ENCODE assay signal across 8 cellular contexts in the genomic region with DNA sequence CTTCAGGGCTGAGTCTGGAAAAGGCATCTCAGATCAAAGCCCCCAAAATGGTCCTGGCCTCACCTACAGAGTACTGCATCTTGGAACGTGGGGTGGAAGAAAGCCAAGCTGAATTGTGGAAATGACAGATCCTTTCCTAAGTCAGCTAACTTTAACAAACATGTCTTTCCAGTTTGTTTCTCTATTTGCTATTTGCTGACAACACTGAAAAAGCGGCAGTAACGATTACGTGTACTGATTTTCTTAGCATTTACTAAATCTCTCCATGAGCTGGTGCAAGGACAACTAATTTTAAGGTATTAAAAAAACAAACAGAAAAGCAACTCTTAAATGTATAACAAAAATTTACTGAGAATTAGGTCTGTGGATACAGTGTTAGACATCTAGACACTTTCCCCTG. TPM values are rescaled to one million over a fixed set of nuclear protein-coding genes. Genes with fewer than 3 reads are reported as not detected.
DNase-seq lines count a peak whose midpoint lies in the region; ATAC-seq and TF ChIP-seq lines count a peak whose summit lies in the region.

No MANE protein-coding gene starts in this region.

- DNase-seq in GM23338 (ENCODE audit: low spot score) = no peak
- no peak for DNase-seq in WTC11 (ENCODE audit: low spot score)
- DNase-seq in glutamatergic neuron = no peak
- DNase-seq in NCI-H510A treated with DMSO at 0.1 percent for 48 hours (lab: John Stamatoyannopoulos, UW) = no peak
- no peak for DNase-seq in stimulated activated CD8-positive, alpha-beta memory T cell treated with anti-CD3 and anti-CD28 coated beads, Interleukin-4, amount 100 ng/mL, for 48 hours
- DNase-seq in HK-2 (ENCODE audit: unreplicated experiment) = no peak
- no peak for DNase-seq in NCI-H1092 (lab: John Stamatoyannopoulos, UW)

- H3K27ac ChIP-seq in GM23338 (ENCODE audit: low read depth) (no peak overlapping the region), skeletal muscle tissue (ENCODE audit: low read depth, low read length) (no peak overlapping the region)

- peak overlapping the region; percentile 98; the same call in 1 of the 2 replicates for H2AFZ ChIP-seq in GM23338

- H3K9me3 Mint-ChIP-seq in GM23338 (no peaks in the 10 kb centered on the region), WTC11 (no peaks in the 10 kb centered on the region), glutamatergic neuron (ENCODE audit: unreplicated experiment) (peaks cover 2% of the 10 kb centered on the region)

- H3K27ac Mint-ChIP-seq in GM23338 = no peak overlapping the region
- peak overlapping the region; percentile 36; the same call in 1 of the 2 replicates for H3K27ac Mint-ChIP-seq in WTC11
- no peak overlapping the region for H3K27ac Mint-ChIP-seq in glutamatergic neuron (ENCODE audit: unreplicated experiment)

- POLR2A ChIA-PET in WTC11 (lab: Charles Lee) = interaction anchor here (1.1 to 1.6 kb wide), 2 partner anchors 556 to 563 kb away, joined by 3 to 4 read pairs; a partner anchor contains a TSS

- H3K27me3 Mint-ChIP-seq in GM23338 (ENCODE audit: insufficient read depth, low read depth, poor library complexity) = peaks cover 4% of the 10 kb centered on the region
- peaks cover 2% of the 10 kb centered on the region; the same call in 1 of the 2 replicates for H3K27me3 Mint-ChIP-seq in WTC11 (ENCODE audit: low read depth)
- H3K27me3 Mint-ChIP-seq in glutamatergic neuron (ENCODE audit: unreplicated experiment) = no peaks in the 10 kb centered on the region

- H3K4me1 ChIP-seq in GM23338 (ENCODE audit: insufficient read depth) (peaks cover 8% of the 10 kb centered on the region), skeletal muscle tissue (ENCODE audit: control insufficient read depth in 3 of 3, insufficient read depth in 3 of 3, low read length in 3 of 3) (peaks cover 6 to 22% (median 17%) of the 10 kb centered on the region in 3 donors)

- no peaks in the 10 kb centered on the region for H3K9me2 ChIP-seq in GM23338 (ENCODE audit: insufficient read depth)

- H3K4me1 Mint-ChIP-seq in GM23338 = peaks cover 17% of the 10 kb centered on the region
- peaks cover 22% of the 10 kb centered on the region for H3K4me1 Mint-ChIP-seq in WTC11
- H3K4me1 Mint-ChIP-seq in glutamatergic neuron (ENCODE audit: low read depth, unreplicated experiment) = peaks cover 8% of the 10 kb centered on the region

- H3K4me2 ChIP-seq in GM23338 = peak overlapping the region; percentile 98

- H3K79me2 ChIP-seq in GM23338 (replicated peaks; ENCODE audit: insufficient read depth) = peaks cover 45% of the 10 kb centered on the region

- H3F3A ChIP-seq in GM23338 (replicated peaks; ENCODE audit: low read depth) = 0 out of 2 replicates have a peak, but pooled peaks cover 4% of the 10 kb centered on the region

- H3K27me3 ChIP-seq in GM23338 (ENCODE audit: insufficient read depth) (no peaks in the 10 kb centered on the region), skeletal muscle tissue (ENCODE audit: control insufficient read depth in 3 of 3, insufficient read depth in 3 of 3, low read length in 3 of 3) (no peaks in the 10 kb centered on the region)

- ATAC-seq in GM23338 = no peak
- ATAC-seq in WTC11 = no peak

- peaks cover 2% of the 10 kb centered on the region; the same call in 1 of the 2 replicates for H4K20me1 ChIP-seq in GM23338 (replicated peaks; ENCODE audit: insufficient read depth)

- H3K4me3 ChIP-seq in GM23338 (peak overlapping the region; percentile 93), skeletal muscle tissue (ENCODE audit: low read length in 3 of 3) (peak overlapping the region; percentile 67 to 97 (median 94))

- CTCF ChIA-PET in WTC11 (lab: Charles Lee) = interaction anchor here (1.3 to 1.8 kb wide), 5 partner anchors 12 to 141 kb away, joined by 3 to 9 read pairs (median 5); a partner anchor contains a TSS

- H3K9ac ChIP-seq in skeletal muscle tissue (ENCODE audit: low read depth in 1 of 3, low read length in 3 of 3) = peak overlapping the region; percentile 74 to 86 (median 80)

- TF ChIP-seq CTCF in GM23338 (conservative IDR thresholded peaks at IDR 0.05; ENCODE audit: low read depth in 2 of 2) = no peak
- no peak for TF ChIP-seq CTCF in WTC11 (IDR thresholded peaks at IDR 0.05)
- TF ChIP-seq CTCF in glutamatergic neuron (IDR thresholded peaks at IDR 0.05; ENCODE audit: partially characterized antibody, unreplicated experiment) = no peak

- H3K36me3 Mint-ChIP-seq in GM23338 (ENCODE audit: low read depth) = no peaks in the 10 kb centered on the region; the same call in 2 of the 3 replicates
- peaks cover 5% of the 10 kb centered on the region; the same call in 1 of the 2 replicates for H3K36me3 Mint-ChIP-seq in WTC11
- H3K36me3 Mint-ChIP-seq in glutamatergic neuron (ENCODE audit: unreplicated experiment) = no peaks in the 10 kb centered on the region

- no peaks in the 10 kb centered on the region for H3K9me3 ChIP-seq in skeletal muscle tissue (ENCODE audit: control insufficient read depth in 3 of 3, low read length in 3 of 3)

- H3K4me3 Mint-ChIP-seq in GM23338 = peak overlapping the region; percentile 98
- peak overlapping the region; percentile 95 for H3K4me3 Mint-ChIP-seq in WTC11
- peak overlapping the region; percentile 96 for H3K4me3 Mint-ChIP-seq in glutamatergic neuron (ENCODE audit: unreplicated experiment)

- H3K36me3 ChIP-seq in GM23338 (ENCODE audit: insufficient read depth) (no peaks in the 10 kb centered on the region), skeletal muscle tissue (ENCODE audit: control insufficient read depth in 3 of 3, insufficient read depth in 3 of 3, low read length in 3 of 3) (no peaks in the 10 kb centered on the region)

TF ChIP-seq in GM23338, 12 proteins besides CTCF, POLR2A, EP300 and RAD21 (continues in another document):
- TF ChIP-seq ZNF331 (CRISPR knock-in tag; IDR thresholded peaks at IDR 0.05; ENCODE audit: low read depth) (no peak), POLR2AphosphoS5 (IDR thresholded peaks at IDR 0.05; ENCODE audit: low read depth) (no peak), ZNF114 (CRISPR knock-in tag; IDR thresholded peaks at IDR 0.05) (no peak)

TF ChIP-seq in WTC11, 78 proteins besides CTCF, POLR2A, EP300 and RAD21:
- no peak for TF ChIP-seq NFYB (CRISPR knock-in tag; conservative IDR thresholded peaks at IDR 0.05; ENCODE audit: low read depth)
- TF ChIP-seq, protein P1, sequence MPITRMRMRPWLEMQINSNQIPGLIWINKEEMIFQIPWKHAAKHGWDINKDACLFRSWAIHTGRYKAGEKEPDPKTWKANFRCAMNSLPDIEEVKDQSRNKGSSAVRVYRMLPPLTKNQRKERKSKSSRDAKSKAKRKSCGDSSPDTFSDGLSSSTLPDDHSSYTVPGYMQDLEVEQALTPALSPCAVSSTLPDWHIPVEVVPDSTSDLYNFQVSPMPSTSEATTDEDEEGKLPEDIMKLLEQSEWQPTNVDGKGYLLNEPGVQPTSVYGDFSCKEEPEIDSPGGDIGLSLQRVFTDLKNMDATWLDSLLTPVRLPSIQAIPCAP (CRISPR knock-in tag; IDR thresholded peaks at IDR 0.05) = no peak
TF ChIP-seq in WTC11: peak in this region for 0.

RNA-seq across cellular contexts. Expression of a gene that starts 1.1 kb away (rescaled TPM):
- total RNA-seq in GM23338 (2014; rRNA removed; shearing (Covaris generic)) = 25.7 and 25.8 TPM in 2 replicates
- polyA plus RNA-seq in GM23338 (2016; fragmentation: Nextera tagmentation; extraction: Ambion mirVana) = 37.7 and 42.3 TPM in 2 replicates
- total RNA-seq in WTC11 (2021) (26.5 to 32.2 TPM (median 29.6 TPM) in 3 replicates), glutamatergic neuron (ENCODE audit: unreplicated experiment) (22.0 TPM), skeletal muscle tissue (26.1 TPM)

RNA-seq across cellular contexts. Expression of a gene that starts 24.9 kb away (rescaled TPM):
- 0.31 and 6.5 TPM in 2 replicates for total RNA-seq in GM23338 (2014; rRNA removed; shearing (Covaris generic))
- polyA plus RNA-seq in GM23338 (2016; fragmentation: Nextera tagmentation; extraction: Ambion mirVana) = 1.9 and 2.6 TPM in 2 replicates
- total RNA-seq in WTC11 (2021) (2.3 to 3.4 TPM (median 2.3 TPM) in 3 replicates), glutamatergic neuron (ENCODE audit: unreplicated experiment) (41.7 TPM), skeletal muscle tissue (8.4 TPM)
